16 cellular contexts compared by ENCODE assay signal in genomic region chr5:76485511-76485910, GRCh38.
"Had no signal": no experiment of that assay in that cellular context is flagged by ENCODE, and none has a peak within 500 bp of the region (broad histone marks: within the 10 kb centered on the region; RNA-seq: fewer than 3 reads in every experiment).

No MANE protein-coding gene starts in this region.

- ATAC-seq: foreskin keratinocyte, left colon had no signal

- H3K27ac ChIP-seq: colonic mucosa, foreskin keratinocyte, ovary, right atrium auricular region had no signal

- H3K36me3 ChIP-seq: colonic mucosa, ovary, right atrium auricular region had no signal

- H3K36me3 Mint-ChIP-seq: naive B cell had no signal

- H3K4me3 Mint-ChIP-seq: endodermal cell, naive B cell, neural crest cell, type B pancreatic cell had no signal

- DNase-seq: colonic mucosa; dermis blood vessel endothelial cell; endodermal cell; erythroblast; foreskin keratinocyte; left colon; mesendoderm; naive B cell; nucleus accumbens; ovary; small intestine; stimulated activated CD4-positive, alpha-beta T cell treated with anti-CD3 and anti-CD28 coated beads, Interleukin-12 subunit alpha, Interleukin-12 subunit beta, amount 100 ng/mL, for 4 hours; stimulated activated naive CD4-positive, alpha-beta T cell treated with Interleukin-2 at 50 U/mL for 16 hours had no signal

- H3K9me3 Mint-ChIP-seq: endodermal cell, naive B cell, neural crest cell, type B pancreatic cell had no signal

- H3K27me3 ChIP-seq: colonic mucosa, ovary, right atrium auricular region had no signal

- H3K27me3 Mint-ChIP-seq: naive B cell, type B pancreatic cell had no signal

- H3K4me3 ChIP-seq: colonic mucosa, ovary, right atrium auricular region had no signal

- H3K27ac Mint-ChIP-seq: endodermal cell, type B pancreatic cell had no signal

- H3K4me1 ChIP-seq: foreskin keratinocyte, right atrium auricular region had no signal
